Comparison of ENCODE assay signal across 31 cellular contexts in the genomic region with DNA sequence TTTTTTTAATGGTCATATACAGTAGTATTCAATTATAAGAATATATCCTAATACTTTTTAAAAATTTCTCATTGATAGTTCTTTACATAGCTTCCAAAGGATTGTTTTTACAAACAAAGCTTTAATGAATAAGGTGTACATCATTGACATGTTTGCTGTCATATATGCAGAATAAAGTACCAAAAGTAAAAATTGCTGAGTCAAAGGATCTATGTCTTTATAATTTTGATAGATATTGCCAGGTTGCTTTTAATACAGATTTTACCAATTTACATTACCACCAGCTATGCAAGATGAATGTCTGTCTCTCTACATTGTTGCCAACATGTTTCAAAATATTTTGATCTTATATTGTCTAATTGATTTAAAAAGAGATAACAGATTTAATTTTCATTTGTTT.
"Had no signal": no experiment of that assay in that cellular context is flagged by ENCODE, and none has a peak within 500 bp of the region (broad histone marks: within the 10 kb centered on the region; RNA-seq: fewer than 3 reads in every experiment).

No MANE protein-coding gene starts in this region.

- H3K27me3 ChIP-seq: ascending aorta, cardiac muscle cell had no signal

- H3K9me3 ChIP-seq: ascending aorta had no signal

- H3K36me3 ChIP-seq: ascending aorta, cardiac muscle cell, WERI-Rb-1 had no signal

- H3K4me1 ChIP-seq: ascending aorta had no signal

- FAIRE-seq: bronchial epithelial cell had no signal

- DNase-seq: activated CD4-positive, alpha-beta memory T cell treated with anti-CD3 and anti-CD28 coated beads, Interleukin-2, amount 10 ng/mL, durations not matched to agents 7 days and 5 days; activated CD4-positive, alpha-beta T cell treated with anti-CD3 and anti-CD28 coated beads for 1 hour; activated CD4-positive, alpha-beta T cell treated with anti-CD3 and anti-CD28 coated beads for 36 hours; activated CD4-positive, alpha-beta T cell treated with anti-CD3 and anti-CD28 coated beads for 48 hours; activated CD4-positive, alpha-beta T cell treated with anti-CD3 and anti-CD28 coated beads, Interleukin-2, amount 10 ng/mL, durations not matched to agents 7 days and 5 days; activated CD4-positive, alpha-beta T cell treated with anti-CD3 and anti-CD28 coated beads, Interleukin-2, amount 50 U/mL, for 48 hours; activated CD4-positive, CD25-positive, alpha-beta regulatory T cell; activated CD8-positive, alpha-beta memory T cell treated with anti-CD3 and anti-CD28 coated beads for 24 hours; activated CD8-positive, alpha-beta memory T cell treated with anti-CD3 and anti-CD28 coated beads, Interleukin-2, amount 10 ng/mL, durations not matched to agents 7 days and 5 days; activated CD8-positive, alpha-beta memory T cell treated with anti-CD3 and anti-CD28 coated beads, Interleukin-2, amount 50 U/mL, for 48 hours; activated CD8-positive, alpha-beta T cell treated with anti-CD3 and anti-CD28 coated beads, Interleukin-2, amount 10 ng/mL, durations not matched to agents 7 days and 5 days; activated effector memory CD4-positive, alpha-beta T cell treated with Interleukin-2 at 50 U/mL for 16 hours; activated gamma-delta T cell; activated naive CD4-positive, alpha-beta T cell treated with anti-CD3 and anti-CD28 coated beads, Interleukin-2, amount 10 ng/mL, durations not matched to agents 7 days and 5 days; activated naive CD4-positive, alpha-beta T cell treated with Interleukin-2 at 50 U/mL for 16 hours; activated naive CD8-positive, alpha-beta T cell treated with anti-CD3 and anti-CD28 coated beads, Interleukin-2, amount 10 ng/mL, durations not matched to agents 7 days and 5 days; activated naive CD8-positive, alpha-beta T cell treated with anti-CD3 and anti-CD28 coated beads, Interleukin-2, amount 50 U/mL, for 24 hours; activated T-cell treated with anti-CD3 and anti-CD28 coated beads, Interleukin-2, amount 50 U/mL, for 24 hours; activated T-cell treated with anti-CD3 and anti-CD28 coated beads, Interleukin-2, amount 50 U/mL, for 48 hours; amygdala; anterior cingulate cortex; caudate nucleus; cerebellar nuclear complex; T-helper 17 cell; T1000; WERI-Rb-1 had no signal

- ATAC-seq: activated CD4-positive, alpha-beta T cell treated with anti-CD3 and anti-CD28 coated beads for 36 hours; activated CD4-positive, CD25-positive, alpha-beta regulatory T cell treated with anti-CD3 and anti-CD28 coated beads, Interleukin-2, amount 50 U/mL, for 24 hours; activated CD8-positive, alpha-beta memory T cell treated with anti-CD3 and anti-CD28 coated beads, Interleukin-2, amount 10 ng/mL, durations not matched to agents 7 days and 5 days; activated CD8-positive, alpha-beta T cell treated with anti-CD3 and anti-CD28 coated beads, Interleukin-2, amount 10 ng/mL, durations not matched to agents 7 days and 5 days; activated naive CD8-positive, alpha-beta T cell treated with anti-CD3 and anti-CD28 coated beads, Interleukin-2, amount 50 U/mL, for 24 hours; T-helper 17 cell; WTC11 had no signal

- H3K4me3 ChIP-seq: ascending aorta, cardiac muscle cell had no signal

- H3K27ac ChIP-seq: ascending aorta, cardiac muscle cell, WERI-Rb-1 had no signal
